ENCODE assay signal across 14 cellular contexts in the genomic region with DNA sequence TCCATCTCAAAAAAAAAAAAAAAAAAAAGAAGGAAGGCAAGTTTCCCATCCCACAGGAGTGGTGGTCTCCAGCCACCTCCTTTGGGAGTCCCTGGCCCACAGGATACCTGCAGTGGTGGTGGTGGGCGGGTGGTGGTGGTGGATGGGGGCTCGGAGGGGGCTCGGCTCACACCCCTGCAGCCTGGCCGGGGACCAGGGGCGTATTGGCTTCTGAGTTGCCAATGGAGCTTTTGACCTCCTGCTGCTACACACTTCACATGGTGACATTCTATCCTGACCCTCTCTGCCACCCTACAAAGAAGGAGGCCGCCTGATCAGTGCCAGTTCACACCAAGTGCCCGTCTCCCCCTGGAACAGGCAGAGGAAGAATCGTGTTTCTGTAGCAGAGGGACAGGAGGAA.
A peak's percentile ranks its signal among the peaks of the same experiment; 100 is the strongest.
DNase-seq lines count a peak whose midpoint lies in the region; ATAC-seq lines count a peak whose summit lies in the region.
"Had no signal": no experiment of that assay in that cellular context is flagged by ENCODE, and none has a peak within 500 bp of the region (broad histone marks: within the 10 kb centered on the region; RNA-seq: fewer than 3 reads in every experiment).

No MANE protein-coding gene starts in this region.

- no peak for ATAC-seq in T-helper 17 cell
- ATAC-seq in left lobe of liver, result no peak
- no peak for ATAC-seq in GM21737 (IDR thresholded peaks at IDR 0.05; ENCODE audit: unreplicated experiment)
- no peak for ATAC-seq in GM18873 (IDR thresholded peaks at IDR 0.05; ENCODE audit: low FRiP score, unreplicated experiment)
- ATAC-seq: HepG2; stimulated activated effector memory CD8-positive, alpha-beta T cell treated with anti-CD3 and anti-CD28 coated beads, Interleukin-12 subunit alpha, Interleukin-12 subunit beta, amount 100 ng/mL, for 72 hours had no signal

- H3K27me3 Mint-ChIP-seq in activated naive CD4-positive, alpha-beta T cell treated with anti-CD3 and anti-CD28 coated beads for 36 hours (ENCODE audit: low read depth), result no peaks in the 10 kb centered on the region
- H3K27me3 Mint-ChIP-seq in activated naive CD4-positive, alpha-beta T cell treated with anti-CD3 and anti-CD28 coated beads, Interleukin-2, amount 10 ng/mL, durations not matched to agents 7 days and 5 days, result no peaks in the 10 kb centered on the region
- H3K27me3 Mint-ChIP-seq in T-helper 17 cell, result no peaks in the 10 kb centered on the region

- peak; percentile 3 for DNase-seq in activated naive CD4-positive, alpha-beta T cell treated with anti-CD3 and anti-CD28 coated beads for 36 hours
- no peak for DNase-seq in activated naive CD4-positive, alpha-beta T cell treated with anti-CD3 and anti-CD28 coated beads, Interleukin-2, amount 10 ng/mL, durations not matched to agents 7 days and 5 days
- DNase-seq in T-helper 17 cell (peak in 1 of 3 donors; percentile 6), left lobe of liver (ENCODE audit: low spot score) (peak; percentile 34), ureter (ENCODE audit: low spot score) (peak; percentile 35), NCI-H1930 (lab: John Stamatoyannopoulos, UW) (no peak)
- DNase-seq: caudate nucleus, hippocampal formation, NCI-H2081 had no signal

- H3K27ac Mint-ChIP-seq in activated naive CD4-positive, alpha-beta T cell treated with anti-CD3 and anti-CD28 coated beads for 36 hours, result peak overlapping the region; percentile 96
- no peak overlapping the region for H3K27ac Mint-ChIP-seq in activated naive CD4-positive, alpha-beta T cell treated with anti-CD3 and anti-CD28 coated beads, Interleukin-2, amount 10 ng/mL, durations not matched to agents 7 days and 5 days
- peak overlapping the region; percentile 98 for H3K27ac Mint-ChIP-seq in T-helper 17 cell

- intact Hi-C loops in activated naive CD4-positive, alpha-beta T cell treated with anti-CD3 and anti-CD28 coated beads for 36 hours (cut with micrococcal nuclease), result no loop called here

- CTCF ChIA-PET in activated naive CD4-positive, alpha-beta T cell treated with anti-CD3 and anti-CD28 coated beads for 36 hours (lab: Charles Lee), result interaction anchor here (0.6 to 1.4 kb wide), 2 partner anchors 8 to 72 kb away, joined by 3 to 5 read pairs; no protein-coding TSS in a partner anchor
- CTCF ChIA-PET in activated naive CD4-positive, alpha-beta T cell treated with anti-CD3 and anti-CD28 coated beads, Interleukin-2, amount 10 ng/mL, durations not matched to agents 7 days and 5 days (lab: Charles Lee), result no interaction called here

- no peaks in the 10 kb centered on the region for H3K9me3 ChIP-seq in T-helper 17 cell (ENCODE audit: control insufficient read depth, low read length, poor library complexity, severe bottlenecking)
- H3K9me3 ChIP-seq: pancreas had no signal

- peaks cover 20% of the 10 kb centered on the region for H3K36me3 Mint-ChIP-seq in activated naive CD4-positive, alpha-beta T cell treated with anti-CD3 and anti-CD28 coated beads for 36 hours (ENCODE audit: low read depth)
- H3K36me3 Mint-ChIP-seq in activated naive CD4-positive, alpha-beta T cell treated with anti-CD3 and anti-CD28 coated beads, Interleukin-2, amount 10 ng/mL, durations not matched to agents 7 days and 5 days, result peaks cover 17% of the 10 kb centered on the region
- H3K36me3 Mint-ChIP-seq in T-helper 17 cell (ENCODE audit: low read depth), result no peaks in the 10 kb centered on the region

- H3K4me1 Mint-ChIP-seq in activated naive CD4-positive, alpha-beta T cell treated with anti-CD3 and anti-CD28 coated beads for 36 hours (ENCODE audit: low read depth), result peaks cover 44% of the 10 kb centered on the region
- peaks cover 44% of the 10 kb centered on the region for H3K4me1 Mint-ChIP-seq in activated naive CD4-positive, alpha-beta T cell treated with anti-CD3 and anti-CD28 coated beads, Interleukin-2, amount 10 ng/mL, durations not matched to agents 7 days and 5 days
- peaks cover 25% of the 10 kb centered on the region for H3K4me1 Mint-ChIP-seq in T-helper 17 cell

- H3K9me3 Mint-ChIP-seq in activated naive CD4-positive, alpha-beta T cell treated with anti-CD3 and anti-CD28 coated beads for 36 hours, result no peaks in the 10 kb centered on the region
- H3K9me3 Mint-ChIP-seq in activated naive CD4-positive, alpha-beta T cell treated with anti-CD3 and anti-CD28 coated beads, Interleukin-2, amount 10 ng/mL, durations not matched to agents 7 days and 5 days, result no peaks in the 10 kb centered on the region
- H3K9me3 Mint-ChIP-seq: stimulated activated effector memory CD8-positive, alpha-beta T cell treated with anti-CD3 and anti-CD28 coated beads, Interleukin-12 subunit alpha, Interleukin-12 subunit beta, amount 100 ng/mL, for 72 hours had no signal

- H3K4me3 Mint-ChIP-seq in activated naive CD4-positive, alpha-beta T cell treated with anti-CD3 and anti-CD28 coated beads for 36 hours, result no peak overlapping the region
- no peak overlapping the region for H3K4me3 Mint-ChIP-seq in activated naive CD4-positive, alpha-beta T cell treated with anti-CD3 and anti-CD28 coated beads, Interleukin-2, amount 10 ng/mL, durations not matched to agents 7 days and 5 days
- H3K4me3 Mint-ChIP-seq in T-helper 17 cell, result peak overlapping the region; percentile 21
- H3K4me3 Mint-ChIP-seq: stimulated activated effector memory CD8-positive, alpha-beta T cell treated with anti-CD3 and anti-CD28 coated beads, Interleukin-12 subunit alpha, Interleukin-12 subunit beta, amount 100 ng/mL, for 72 hours had no signal

Comparison
In these comparisons a context has a peak if more than half of its experiments do, and no peak if none do; other contexts are left out.
1. DNase-seq: peak in activated naive CD4-positive, alpha-beta T cell treated with anti-CD3 and anti-CD28 coated beads for 36 hours (single experiment), left lobe of liver (single experiment) and ureter (single experiment); none in activated naive CD4-positive, alpha-beta T cell treated with anti-CD3 and anti-CD28 coated beads, Interleukin-2, amount 10 ng/mL, durations not matched to agents 7 days and 5 days (single experiment) and NCI-H1930 (0 of 2).